In genomic region chrX:9940397-9940796, GRCh38 we compare ENCODE assay signal across 12 cellular contexts. TPM values are rescaled to one million over a fixed set of nuclear protein-coding genes. Genes with fewer than 3 reads are reported as not detected.
A peak's percentile ranks its signal among the peaks of the same experiment; 100 is the strongest.
DNase-seq lines count a peak whose midpoint lies in the region; ATAC-seq and TF ChIP-seq lines count a peak whose summit lies in the region.
"Had no signal": no experiment of that assay in that cellular context is flagged by ENCODE, and none has a peak within 500 bp of the region (broad histone marks: within the 10 kb centered on the region; RNA-seq: fewer than 3 reads in every experiment).

No MANE protein-coding gene starts in this region.

- peaks cover 0 to 11% (median 0%) of the 10 kb centered on the region in 7 donors for H3K9me3 Mint-ChIP-seq in CD14-positive monocyte
- H3K9me3 Mint-ChIP-seq: effector memory CD8-positive, alpha-beta T cell had no signal

- H3K4me3 ChIP-seq in OCI-LY3 (ENCODE audit: low read length) (peak overlapping the region; percentile 46; the same call in 1 of the 2 replicates), epithelial cell of esophagus (ENCODE audit: low read length) (no peak overlapping the region)

- H3K9ac ChIP-seq in OCI-LY3 (ENCODE audit: low read length): no peak overlapping the region
- H3K9ac ChIP-seq: parathyroid adenoma had no signal

- no peak overlapping the region for H3K27ac Mint-ChIP-seq in CD14-positive monocyte
- H3K27ac Mint-ChIP-seq: effector memory CD8-positive, alpha-beta T cell had no signal

- peak overlapping the region; percentile 18; the same call in 1 of the 2 replicates for H3K27ac ChIP-seq in OCI-LY3 (ENCODE audit: low read length)
- H3K27ac ChIP-seq: parathyroid adenoma had no signal

- intact Hi-C loops in CD14-positive monocyte (cut with micrococcal nuclease): no loop called here

- no peaks in the 10 kb centered on the region for H3K36me3 Mint-ChIP-seq in CD14-positive monocyte

- TF ChIP-seq CTCF in OCI-LY3 (IDR thresholded peaks at IDR 0.05; ENCODE audit: low read depth, low read length): no peak
- TF ChIP-seq CTCF in epithelial cell of esophagus (IDR thresholded peaks at IDR 0.05; ENCODE audit: insufficient read depth, low read depth, low read length, missing control alignments): no peak
- TF ChIP-seq CTCF in CD14-positive monocyte (IDR thresholded peaks at IDR 0.05): no peak

- peaks cover 4 to 19% (median 15%) of the 10 kb centered on the region in 3 donors for H3K27me3 Mint-ChIP-seq in CD14-positive monocyte (ENCODE audit: low read depth in 3 of 3)

- no peaks in the 10 kb centered on the region for H3K9me3 ChIP-seq in OCI-LY3 (ENCODE audit: insufficient read depth, low read length)

- H3K27me3 ChIP-seq in OCI-LY3 (ENCODE audit: low read depth, low read length): 0 out of 2 replicates have a peak, but pooled peaks cover 5% of the 10 kb centered on the region

- peak overlapping the region; percentile 55 for H3K4me2 ChIP-seq in OCI-LY3 (ENCODE audit: low read length)

- H3K4me3 Mint-ChIP-seq in CD14-positive monocyte: peak overlapping the region in 1 of 2 donors; percentile 24

- ATAC-seq in GM18868 (IDR thresholded peaks at IDR 0.05; ENCODE audit: unreplicated experiment): no peak
- ATAC-seq: activated CD4-positive, CD25-positive, alpha-beta regulatory T cell treated with anti-CD3 and anti-CD28 coated beads, Interleukin-2, amount 50 U/mL, for 24 hours; effector memory CD8-positive, alpha-beta T cell had no signal

- peaks cover 39% of the 10 kb centered on the region for H3K4me1 ChIP-seq in OCI-LY3 (ENCODE audit: low read length)
- H3K4me1 ChIP-seq: parathyroid adenoma had no signal

- H3K79me2 ChIP-seq in OCI-LY3 (ENCODE audit: low read length): no peaks in the 10 kb centered on the region
- H3K79me2 ChIP-seq: parathyroid adenoma had no signal

- no peak overlapping the region for H2AFZ ChIP-seq in OCI-LY3 (ENCODE audit: low read depth, low read length)
- H2AFZ ChIP-seq: parathyroid adenoma had no signal

- H3K36me3 ChIP-seq in OCI-LY3 (replicated peaks; ENCODE audit: low read depth, low read length): no peaks in the 10 kb centered on the region

- peak; percentile 40 for DNase-seq in GM04504 (ENCODE audit: low read depth)
- DNase-seq in epithelial cell of esophagus (ENCODE audit: low read depth): peak; percentile 67
- peak; percentile 51 for DNase-seq in pulmonary artery endothelial cell (ENCODE audit: low read depth, low spot score)
- DNase-seq in ureter (ENCODE audit: low spot score): no peak
- no peak for DNase-seq in CD14-positive monocyte (ENCODE audit: low spot score)
- no peak for DNase-seq in DMS 273 (lab: John Stamatoyannopoulos, UW; ENCODE audit: unreplicated experiment)
- DNase-seq: effector memory CD8-positive, alpha-beta T cell had no signal

- peaks cover 9% of the 10 kb centered on the region for H3K4me1 Mint-ChIP-seq in CD14-positive monocyte

- H4K20me1 ChIP-seq in OCI-LY3 (ENCODE audit: insufficient read depth, low read length): no peaks in the 10 kb centered on the region

RNA-seq across cellular contexts. Expression of gene CLDN34, which starts 26.8 kb away (rescaled TPM):
- total RNA-seq in pulmonary artery endothelial cell (0.07 and 0.26 TPM in 2 replicates), ureter (4.6 TPM)
- polyA plus RNA-seq in CD14-positive monocyte: not detected
- polyA plus RNA-seq: urinary bladder had no signal

Comparison
In these comparisons a context has a peak if more than half of its experiments do, and no peak if none do; other contexts are left out.
1. DNase-seq: peak in GM04504 (single experiment), epithelial cell of esophagus (single experiment) and pulmonary artery endothelial cell (single experiment); none in ureter (single experiment), CD14-positive monocyte (single experiment) and DMS 273 (single experiment).